ENCODE assay signal across 12 cellular contexts in genomic region chr1:167330601-167331293, GRCh38.
DNase-seq lines count a peak whose midpoint lies in the region; ATAC-seq and TF ChIP-seq lines count a peak whose summit lies in the region.
"Had no signal": no experiment of that assay in that cellular context is flagged by ENCODE, and none has a peak within 500 bp of the region (broad histone marks: within the 10 kb centered on the region; RNA-seq: fewer than 3 reads in every experiment).

No MANE protein-coding gene starts in this region.

- peaks cover 0 to 10% (median 0%) of the 10 kb centered on the region in 11 experiments; a peak in 1 of 22 replicates for H4K20me1 ChIP-seq in BLaER1 treated with 17β-estradiol and CSF1 and Interleukin-3, amounts not matched to agents 10 nM and 100 nM
- no peaks in the 10 kb centered on the region for H4K20me1 ChIP-seq in OCI-LY3 (ENCODE audit: insufficient read depth, low read length)

- no peaks in the 10 kb centered on the region for H3K27me3 ChIP-seq in BLaER1 treated with 17β-estradiol and CSF1 and Interleukin-3, amounts not matched to agents 10 nM and 100 nM
- H3K27me3 ChIP-seq in OCI-LY3 (ENCODE audit: low read depth, low read length) (no peaks in the 10 kb centered on the region), foreskin keratinocyte (no peaks in the 10 kb centered on the region)
- H3K27me3 ChIP-seq: breast epithelium had no signal

- H3K4me3 ChIP-seq in BLaER1 treated with 17β-estradiol and CSF1 and Interleukin-3, amounts not matched to agents 10 nM and 100 nM: peak overlapping the region in 8 of 10 experiments; percentile 58 to 67 (median 60); a peak in 15 of 20 replicates
- H3K4me3 ChIP-seq in OCI-LY3 (ENCODE audit: low read length): peak overlapping the region; percentile 67
- H3K4me3 ChIP-seq: breast epithelium had no signal

- no peak overlapping the region for H2AFZ ChIP-seq in OCI-LY3 (ENCODE audit: low read depth, low read length)

- H3K79me2 ChIP-seq in OCI-LY3 (ENCODE audit: low read length): peaks cover 38% of the 10 kb centered on the region

- no peak for TF ChIP-seq CTCF in OCI-LY3 (IDR thresholded peaks at IDR 0.05; ENCODE audit: low read depth, low read length)
- TF ChIP-seq CTCF in foreskin keratinocyte (conservative IDR thresholded peaks at IDR 0.05): no peak

- peaks cover 9 to 36% (median 19%) of the 10 kb centered on the region in 11 experiments; a peak in 21 of 22 replicates for H3K9me3 ChIP-seq in BLaER1 treated with 17β-estradiol and CSF1 and Interleukin-3, amounts not matched to agents 10 nM and 100 nM (replicated peaks in 1 of 11)
- no peaks in the 10 kb centered on the region for H3K9me3 ChIP-seq in OCI-LY3 (ENCODE audit: insufficient read depth, low read length)
- H3K9me3 ChIP-seq: breast epithelium had no signal

- peaks cover 9 to 37% (median 29%) of the 10 kb centered on the region in 11 experiments; a peak in 20 of 22 replicates for H3K36me3 ChIP-seq in BLaER1 treated with 17β-estradiol and CSF1 and Interleukin-3, amounts not matched to agents 10 nM and 100 nM
- peaks cover 17% of the 10 kb centered on the region for H3K36me3 ChIP-seq in OCI-LY3 (replicated peaks; ENCODE audit: low read depth, low read length)
- H3K36me3 ChIP-seq: breast epithelium had no signal

- peaks cover 41 to 63% (median 56%) of the 10 kb centered on the region in 10 experiments for H3K4me1 ChIP-seq in BLaER1 treated with 17β-estradiol and CSF1 and Interleukin-3, amounts not matched to agents 10 nM and 100 nM
- H3K4me1 ChIP-seq in OCI-LY3 (ENCODE audit: low read length): peaks cover 74% of the 10 kb centered on the region
- no peaks in the 10 kb centered on the region for H3K4me1 ChIP-seq in foreskin keratinocyte
- H3K4me1 ChIP-seq: breast epithelium had no signal

- peak overlapping the region; percentile 70 to 97 (median 87); a peak in 21 of 22 replicates for H3K4me2 ChIP-seq in BLaER1 treated with 17β-estradiol and CSF1 and Interleukin-3, amounts not matched to agents 10 nM and 100 nM
- H3K4me2 ChIP-seq in OCI-LY3 (ENCODE audit: low read length): peak overlapping the region; percentile 83

- no peak for DNase-seq in foreskin keratinocyte
- no peak for DNase-seq in NCI-H128 (lab: John Stamatoyannopoulos, UW; ENCODE audit: unreplicated experiment)
- DNase-seq in NCI-H345 treated with DMSO at 0.1 percent for 48 hours (lab: John Stamatoyannopoulos, UW; ENCODE audit: unreplicated experiment): no peak
- DNase-seq in NCI-H2171 treated with DMSO at 0.1 percent for 48 hours (lab: John Stamatoyannopoulos, UW): no peak
- DNase-seq: erythroblast, natural killer cell had no signal

- H3K9ac ChIP-seq in BLaER1 treated with 17β-estradiol and CSF1 and Interleukin-3, amounts not matched to agents 10 nM and 100 nM: peak overlapping the region in 7 of 11 experiments; percentile 4 to 76 (median 73); a peak in 9 of 22 replicates
- peak overlapping the region; percentile 74 for H3K9ac ChIP-seq in OCI-LY3 (ENCODE audit: low read length)

- ATAC-seq in GM18870 (IDR thresholded peaks at IDR 0.05; ENCODE audit: unreplicated experiment) (peak; percentile 35), HG02852 (IDR thresholded peaks at IDR 0.05; ENCODE audit: unreplicated experiment) (peak; percentile 32), foreskin keratinocyte (no peak)
- ATAC-seq: HCT116, natural killer cell had no signal

- peak overlapping the region in 7 of 11 experiments; percentile 14 to 85 (median 78); a peak in 10 of 22 replicates for H3K27ac ChIP-seq in BLaER1 treated with 17β-estradiol and CSF1 and Interleukin-3, amounts not matched to agents 10 nM and 100 nM
- H3K27ac ChIP-seq in OCI-LY3 (ENCODE audit: low read length): peak overlapping the region; percentile 96
- H3K27ac ChIP-seq in foreskin keratinocyte: no peak overlapping the region
- H3K27ac ChIP-seq: breast epithelium had no signal
